22 cellular contexts compared by ENCODE assay signal in the genomic region with DNA sequence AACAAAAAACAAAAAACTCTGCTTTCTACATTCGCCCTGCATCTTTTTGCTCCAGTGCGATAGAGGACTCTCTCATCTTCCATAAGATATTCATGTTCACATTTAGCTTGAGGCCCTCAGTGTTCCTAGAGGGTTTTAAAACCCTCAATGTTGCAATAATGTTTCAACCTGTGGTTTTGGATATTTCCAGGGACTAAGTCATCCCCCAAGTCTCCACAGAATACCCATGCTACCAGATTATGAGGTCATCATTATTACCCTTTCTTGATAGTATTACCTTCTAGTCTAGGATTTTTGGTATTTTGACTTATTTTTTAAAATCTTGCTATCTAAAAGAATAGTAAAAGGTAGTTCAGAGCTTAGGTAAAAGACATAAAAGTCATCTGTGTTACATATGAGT.
"Had no signal": no experiment of that assay in that cellular context is flagged by ENCODE, and none has a peak within 500 bp of the region (broad histone marks: within the 10 kb centered on the region; RNA-seq: fewer than 3 reads in every experiment).

No MANE protein-coding gene starts in this region.

- H3K4me1 ChIP-seq: esophagus muscularis mucosa, heart right ventricle, lower lobe of right lung, testis had no signal

- H3K4me1 Mint-ChIP-seq: activated CD4-positive, alpha-beta memory T cell treated with anti-CD3 and anti-CD28 coated beads, Interleukin-2, amount 10 ng/mL, durations not matched to agents 7 days and 5 days; activated CD4-positive, alpha-beta T cell treated with anti-CD3 and anti-CD28 coated beads, Interleukin-2, amount 10 ng/mL, durations not matched to agents 7 days and 5 days; activated naive CD4-positive, alpha-beta T cell treated with anti-CD3 and anti-CD28 coated beads, Interleukin-2, amount 10 ng/mL, durations not matched to agents 7 days and 5 days; natural killer cell; T-helper 17 cell had no signal

- DNase-seq: activated CD4-positive, alpha-beta memory T cell treated with anti-CD3 and anti-CD28 coated beads, Interleukin-2, amount 10 ng/mL, durations not matched to agents 7 days and 5 days; activated CD4-positive, alpha-beta T cell treated with anti-CD3 and anti-CD28 coated beads for 1 hour; activated CD4-positive, alpha-beta T cell treated with anti-CD3 and anti-CD28 coated beads, Interleukin-2, amount 10 ng/mL, durations not matched to agents 7 days and 5 days; activated CD8-positive, alpha-beta memory T cell treated with anti-CD3 and anti-CD28 coated beads, Interleukin-2, amount 50 U/mL, for 48 hours; activated gamma-delta T cell; activated naive CD4-positive, alpha-beta T cell treated with anti-CD3 and anti-CD28 coated beads, Interleukin-2, amount 10 ng/mL, durations not matched to agents 7 days and 5 days; activated T-cell treated with anti-CD3 and anti-CD28 coated beads, Interleukin-2, amount 50 U/mL, for 24 hours; amygdala; foreskin melanocyte; heart right ventricle; kidney glomerular epithelial cell; lower lobe of right lung; mesendoderm; natural killer cell; right cardiac atrium; stimulated activated CD4-positive, alpha-beta T cell treated with anti-CD3 and anti-CD28 coated beads, Interleukin-2, amount 100 ng/mL, for 48 hours; stimulated activated naive CD4-positive, alpha-beta T cell treated with Interleukin-2 at 50 U/mL for 16 hours; T-helper 17 cell; testis; trophoblast cell had no signal

- H3K9me3 ChIP-seq: esophagus muscularis mucosa, heart right ventricle, lower lobe of right lung, testis had no signal

- H3K27me3 ChIP-seq: esophagus muscularis mucosa, heart right ventricle, testis had no signal

- H3K4me3 ChIP-seq: esophagus muscularis mucosa, heart right ventricle, lower lobe of right lung, testis had no signal

- ATAC-seq: heart right ventricle, left lobe of liver, lower lobe of right lung, natural killer cell, right cardiac atrium, T-helper 17 cell had no signal

- H3K4me3 Mint-ChIP-seq: activated CD4-positive, alpha-beta memory T cell treated with anti-CD3 and anti-CD28 coated beads, Interleukin-2, amount 10 ng/mL, durations not matched to agents 7 days and 5 days; activated CD4-positive, alpha-beta T cell treated with anti-CD3 and anti-CD28 coated beads, Interleukin-2, amount 10 ng/mL, durations not matched to agents 7 days and 5 days; activated naive CD4-positive, alpha-beta T cell treated with anti-CD3 and anti-CD28 coated beads, Interleukin-2, amount 10 ng/mL, durations not matched to agents 7 days and 5 days; activated T-cell treated with anti-CD3 and anti-CD28 coated beads, Interleukin-2, amount 50 U/mL, for 24 hours; natural killer cell; T-helper 17 cell had no signal

- H3K9me3 Mint-ChIP-seq: activated CD4-positive, alpha-beta memory T cell treated with anti-CD3 and anti-CD28 coated beads, Interleukin-2, amount 10 ng/mL, durations not matched to agents 7 days and 5 days; activated naive CD4-positive, alpha-beta T cell treated with anti-CD3 and anti-CD28 coated beads, Interleukin-2, amount 10 ng/mL, durations not matched to agents 7 days and 5 days had no signal

- H3K27me3 Mint-ChIP-seq: activated CD4-positive, alpha-beta memory T cell treated with anti-CD3 and anti-CD28 coated beads, Interleukin-2, amount 10 ng/mL, durations not matched to agents 7 days and 5 days; activated CD4-positive, alpha-beta T cell treated with anti-CD3 and anti-CD28 coated beads, Interleukin-2, amount 10 ng/mL, durations not matched to agents 7 days and 5 days; activated naive CD4-positive, alpha-beta T cell treated with anti-CD3 and anti-CD28 coated beads, Interleukin-2, amount 10 ng/mL, durations not matched to agents 7 days and 5 days; activated T-cell treated with anti-CD3 and anti-CD28 coated beads, Interleukin-2, amount 50 U/mL, for 24 hours; T-helper 17 cell had no signal

- H3K36me3 Mint-ChIP-seq: activated naive CD4-positive, alpha-beta T cell treated with anti-CD3 and anti-CD28 coated beads, Interleukin-2, amount 10 ng/mL, durations not matched to agents 7 days and 5 days; natural killer cell had no signal

- H3K36me3 ChIP-seq: esophagus muscularis mucosa, heart right ventricle, lower lobe of right lung had no signal

- H3K27ac ChIP-seq: esophagus muscularis mucosa, heart right ventricle, lower lobe of right lung, testis had no signal

- H3K27ac Mint-ChIP-seq: activated CD4-positive, alpha-beta memory T cell treated with anti-CD3 and anti-CD28 coated beads, Interleukin-2, amount 10 ng/mL, durations not matched to agents 7 days and 5 days; activated CD4-positive, alpha-beta T cell treated with anti-CD3 and anti-CD28 coated beads, Interleukin-2, amount 10 ng/mL, durations not matched to agents 7 days and 5 days; activated naive CD4-positive, alpha-beta T cell treated with anti-CD3 and anti-CD28 coated beads, Interleukin-2, amount 10 ng/mL, durations not matched to agents 7 days and 5 days; activated T-cell treated with anti-CD3 and anti-CD28 coated beads, Interleukin-2, amount 50 U/mL, for 24 hours; natural killer cell; T-helper 17 cell had no signal
